Comparison of ENCODE assay signal across 23 cellular contexts in the genomic region with DNA sequence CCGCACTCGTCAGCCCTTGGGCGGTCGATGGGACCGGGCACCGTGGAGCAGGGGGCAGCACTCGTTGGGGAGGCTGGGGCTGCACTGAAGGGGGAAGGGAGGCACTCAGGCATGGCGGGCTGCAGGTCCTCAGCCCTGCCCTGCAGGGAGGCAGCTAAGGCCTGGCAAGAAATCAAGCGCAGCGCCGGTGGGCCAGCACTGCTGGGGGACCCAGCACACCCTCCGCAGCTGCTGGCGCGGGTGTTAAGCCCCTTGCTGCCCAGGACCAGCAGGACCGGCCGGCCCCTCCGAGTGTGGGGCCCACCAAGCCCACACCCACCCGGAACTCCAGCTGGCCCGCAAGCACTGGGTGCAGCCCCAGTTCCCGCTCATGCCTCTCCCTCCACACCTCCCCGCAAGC.
"Had no signal": no experiment of that assay in that cellular context is flagged by ENCODE, and none has a peak within 500 bp of the region (broad histone marks: within the 10 kb centered on the region; RNA-seq: fewer than 3 reads in every experiment).

No MANE protein-coding gene starts in this region.

- H3K9me3 Mint-ChIP-seq: dendritic cell treated with granulocyte-macrophage colony-stimulating factor and Interleukin-4, amounts not matched to agents 40 ng/mL and 50 ng/mL, for 4 days had no signal

- DNase-seq: colonic mucosa; cortex of kidney; dermis blood vessel endothelial cell; dorsolateral prefrontal cortex; effector CD4-positive, alpha-beta T cell; effector CD8-positive, alpha-beta T cell; effector memory CD4-positive, alpha-beta T cell; effector memory CD8-positive, alpha-beta T cell; endodermal cell; erythroblast; esophagus squamous epithelium; foreskin fibroblast; foreskin keratinocyte; foreskin melanocyte; gastrocnemius medialis; glutamatergic neuron; heart left ventricle; heart right ventricle had no signal

- H3K27ac ChIP-seq: colonic mucosa, coronary artery, dorsolateral prefrontal cortex, epithelial cell of prostate, esophagus muscularis mucosa, esophagus squamous epithelium, foreskin keratinocyte, gastrocnemius medialis, gastroesophageal sphincter, heart left ventricle, heart right ventricle had no signal

- H3K4me3 Mint-ChIP-seq: dendritic cell treated with granulocyte-macrophage colony-stimulating factor and Interleukin-4, amounts not matched to agents 40 ng/mL and 50 ng/mL, for 4 days; effector memory CD8-positive, alpha-beta T cell; endodermal cell had no signal

- H3K4me3 ChIP-seq: colonic mucosa, coronary artery, dorsolateral prefrontal cortex, esophagus muscularis mucosa, esophagus squamous epithelium, gastrocnemius medialis, gastroesophageal sphincter, heart left ventricle, heart right ventricle had no signal

- H3K9me3 ChIP-seq: colonic mucosa, gastrocnemius medialis, gastroesophageal sphincter, heart left ventricle, heart right ventricle had no signal

- H3K27ac Mint-ChIP-seq: dendritic cell treated with granulocyte-macrophage colony-stimulating factor and Interleukin-4, amounts not matched to agents 40 ng/mL and 50 ng/mL, for 4 days; effector memory CD8-positive, alpha-beta T cell; endodermal cell had no signal

- H3K4me1 ChIP-seq: colonic mucosa, esophagus muscularis mucosa, esophagus squamous epithelium, foreskin keratinocyte, gastrocnemius medialis, gastroesophageal sphincter, heart left ventricle had no signal

- H3K27me3 ChIP-seq: colonic mucosa, dorsolateral prefrontal cortex, esophagus muscularis mucosa, esophagus squamous epithelium, foreskin keratinocyte, gastrocnemius medialis, gastroesophageal sphincter, heart left ventricle, heart right ventricle had no signal

- H3K36me3 ChIP-seq: colonic mucosa, esophagus muscularis mucosa, esophagus squamous epithelium, gastrocnemius medialis, gastroesophageal sphincter, heart left ventricle, heart right ventricle had no signal
